In genomic region chr7:101687791-101688182, GRCh38 we compare ENCODE assay signal across 16 cellular contexts. TPM values are rescaled to one million over a fixed set of nuclear protein-coding genes. Genes with fewer than 3 reads are reported as not detected.
A peak's percentile ranks its signal among the peaks of the same experiment; 100 is the strongest.
DNase-seq lines count a peak whose midpoint lies in the region; ATAC-seq, FAIRE-seq and TF ChIP-seq lines count a peak whose summit lies in the region.
"Had no signal": no experiment of that assay in that cellular context is flagged by ENCODE, and none has a peak within 500 bp of the region (broad histone marks: within the 10 kb centered on the region; RNA-seq: fewer than 3 reads in every experiment).

No MANE protein-coding gene starts in this region.

- TF ChIP-seq RAD21 in HepG2 (CRISPR knock-in tag; IDR thresholded peaks at IDR 0.05), result no peak

- H3K27ac ChIP-seq in HepG2 (ENCODE audit: extremely low read length, insufficient read depth, low read length), result no peak overlapping the region
- H3K27ac ChIP-seq in right lobe of liver, result no peak overlapping the region
- peak overlapping the region; percentile 45 for H3K27ac ChIP-seq in OCI-LY7 (ENCODE audit: low read depth, low read length, poor library complexity, severe bottlenecking)
- H3K27ac ChIP-seq in iPS-18a (ENCODE audit: low read length), result no peak overlapping the region
- no peak overlapping the region for H3K27ac ChIP-seq in upper lobe of right lung
- H3K27ac ChIP-seq: SJSA1 had no signal

- no peak for TF ChIP-seq EP300 in HepG2 (IDR thresholded peaks at IDR 0.05; ENCODE audit: low read depth in 2 of 2, low read length in 2 of 2)
- no peak for TF ChIP-seq EP300 in HepG2 (CRISPR knock-in tag; IDR thresholded peaks at IDR 0.05; ENCODE audit: borderline replicate concordance)

- TF ChIP-seq CTCF in HepG2 (CRISPR knock-in tag; IDR thresholded peaks at IDR 0.05) (no peak), right lobe of liver (IDR thresholded peaks at IDR 0.05) (no peak), OCI-LY7 (conservative IDR thresholded peaks at IDR 0.05; ENCODE audit: low read length) (no peak), upper lobe of right lung (IDR thresholded peaks at IDR 0.05) (no peak)

- no peak overlapping the region for H2AFZ ChIP-seq in HepG2 (ENCODE audit: low read length)
- peak overlapping the region; percentile 73 for H2AFZ ChIP-seq in OCI-LY7 (ENCODE audit: low read length)

- H3K9ac ChIP-seq in HepG2 (ENCODE audit: insufficient read depth, low read depth, low read length) (no peak overlapping the region), iPS-18a (ENCODE audit: low read length) (peak overlapping the region; percentile 36)

- DNase-seq in HepG2 (ENCODE audit: low spot score), result no peak
- DNase-seq in right lobe of liver, result no peak
- no peak for DNase-seq in OCI-LY7 (ENCODE audit: low spot score)
- DNase-seq in upper lobe of right lung, result no peak
- no peak for DNase-seq in NCI-H510A (lab: John Stamatoyannopoulos, UW)
- no peak for DNase-seq in mucosa of gallbladder (ENCODE audit: low spot score)
- DNase-seq in effector CD4-positive, alpha-beta T cell, result no peak

- peak overlapping the region; percentile 82 for H3K4me2 ChIP-seq in HepG2 (ENCODE audit: low read depth, low read length)
- peak overlapping the region; percentile 61 for H3K4me2 ChIP-seq in OCI-LY7 (ENCODE audit: low read length)

- H3K4me3 ChIP-seq in HepG2 (replicated peaks in 1 of 3; ENCODE audit: insufficient read depth in 1 of 3, low read depth in 2 of 3, low read length in 3 of 3) (peak overlapping the region in 1 of 3 experiments; percentile 72; a peak in 1 of 6 replicates), right lobe of liver (no peak overlapping the region), OCI-LY7 (ENCODE audit: low read depth, low read length, poor library complexity, severe bottlenecking) (no peak overlapping the region), iPS-18a (ENCODE audit: low read length) (no peak overlapping the region), upper lobe of right lung (no peak overlapping the region)

- no peaks in the 10 kb centered on the region for H3K9me3 ChIP-seq in HepG2 (ENCODE audit: low read length)
- no peaks in the 10 kb centered on the region for H3K9me3 ChIP-seq in right lobe of liver
- no peaks in the 10 kb centered on the region for H3K9me3 ChIP-seq in OCI-LY7 (ENCODE audit: low read length)
- no peaks in the 10 kb centered on the region for H3K9me3 ChIP-seq in iPS-18a (ENCODE audit: control insufficient read depth, low read depth, low read length)
- no peaks in the 10 kb centered on the region for H3K9me3 ChIP-seq in upper lobe of right lung
- H3K9me3 ChIP-seq: SJSA1 had no signal

- H4K20me1 ChIP-seq in HepG2 (ENCODE audit: insufficient read depth, low read length) (no peaks in the 10 kb centered on the region), OCI-LY7 (ENCODE audit: insufficient read depth, low read length) (no peaks in the 10 kb centered on the region)

- H3K4me1 ChIP-seq in HepG2 (ENCODE audit: insufficient read depth, low read length), result peaks cover 35% of the 10 kb centered on the region
- H3K4me1 ChIP-seq in right lobe of liver, result peaks cover 0 to 10% (median 1%) of the 10 kb centered on the region in 4 donors
- peaks cover 12% of the 10 kb centered on the region for H3K4me1 ChIP-seq in OCI-LY7 (ENCODE audit: insufficient read depth, low read length, poor library complexity, severe bottlenecking)
- H3K4me1 ChIP-seq in iPS-18a (ENCODE audit: control insufficient read depth, low read depth, low read length), result no peaks in the 10 kb centered on the region
- H3K4me1 ChIP-seq in upper lobe of right lung, result peaks cover 9% of the 10 kb centered on the region

- no peaks in the 10 kb centered on the region for H3K79me2 ChIP-seq in HepG2 (ENCODE audit: insufficient read depth, low read length)
- H3K79me2 ChIP-seq in OCI-LY7 (ENCODE audit: insufficient read depth, low read depth, low read length), result no peaks in the 10 kb centered on the region

- peaks cover 0 to 14% of the 10 kb centered on the region in 2 experiments; a peak in 2 of 5 replicates for H3K27me3 ChIP-seq in HepG2 (ENCODE audit: control insufficient read depth in 1 of 2, insufficient read depth in 2 of 2, low read length in 2 of 2)
- no peaks in the 10 kb centered on the region for H3K27me3 ChIP-seq in right lobe of liver
- H3K27me3 ChIP-seq in iPS-18a (ENCODE audit: control insufficient read depth, insufficient read depth, low read length), result peaks cover 6% of the 10 kb centered on the region
- no peaks in the 10 kb centered on the region for H3K27me3 ChIP-seq in upper lobe of right lung
- H3K27me3 ChIP-seq: SJSA1 had no signal

- ATAC-seq in HepG2 (no peak), right lobe of liver (no peak), upper lobe of right lung (peak; percentile 3)

- TF ChIP-seq POLR2A in HepG2 (IDR thresholded peaks at IDR 0.05; ENCODE audit: insufficient read depth in 1 of 2, low read depth in 2 of 2, low read length in 2 of 2) (no peak), right lobe of liver (IDR thresholded peaks at IDR 0.05) (no peak)

- CTCF ChIA-PET in HepG2 (lab: Yijun Ruan, JAX; ENCODE audit: low intra/inter-chr PET ratio, low total read pairs) (interaction anchor here (1.3 to 1.5 kb wide), 3 partner anchors 126 to 585 kb away, joined by 3 to 9 read pairs (median 8); no protein-coding TSS in a partner anchor), OCI-LY7 (lab: Charles Lee; ENCODE audit: unreplicated experiment) (interaction anchor here (0.9 to 1.1 kb wide), 3 partner anchors 52 to 118 kb away, joined by 3 to 7 read pairs (median 3); no protein-coding TSS in a partner anchor)

- no TSS peak for BruUV-seq in HepG2 (replicated peaks; lab: Mats Ljungman, UMichigan)
- BruUV-seq in OCI-LY7 (replicated peaks; lab: Mats Ljungman, UMichigan), result no TSS peak

- no peaks in the 10 kb centered on the region for H3K9me2 ChIP-seq in OCI-LY7 (ENCODE audit: insufficient read depth, low read length)

- no peaks in the 10 kb centered on the region for H3K36me3 ChIP-seq in HepG2 (replicated peaks in 1 of 2; ENCODE audit: control insufficient read depth in 1 of 2, insufficient read depth in 2 of 2, low read length in 2 of 2)
- H3K36me3 ChIP-seq in right lobe of liver, result no peaks in the 10 kb centered on the region
- no peaks in the 10 kb centered on the region for H3K36me3 ChIP-seq in OCI-LY7 (ENCODE audit: insufficient read depth, low read length)
- no peaks in the 10 kb centered on the region for H3K36me3 ChIP-seq in iPS-18a (ENCODE audit: control insufficient read depth, low read depth, low read length)
- H3K36me3 ChIP-seq in upper lobe of right lung, result no peaks in the 10 kb centered on the region
- H3K36me3 ChIP-seq: SJSA1 had no signal

- no peak for FAIRE-seq in HepG2 (lab: Jason Lieb, UNC)
- FAIRE-seq: G401.6, islet of Langerhans had no signal

- 80% methylated on average over 1 of the region's 3 CpGs for WGBS in HepG2 (ENCODE audit: low lambda C conversion rate)
- WGBS in right lobe of liver (ENCODE audit: insufficient coverage, low coverage, low lambda C conversion rate, missing lambda C conversion rate), result no CpG with 5 or more reads among the region's 3 CpGs

- intact Hi-C loops in HepG2 (cut with micrococcal nuclease; ENCODE audit: unreplicated experiment) (loop anchor here (1.0 kb wide), 2 partner anchors 85 to 127 kb away; no protein-coding TSS in a partner anchor), right lobe of liver (cut with DNase I) (no loop called here), OCI-LY7 (cut with micrococcal nuclease; ENCODE audit: unreplicated experiment) (loop anchor here (1.0 to 5.0 kb wide), 7 partner anchors 57 to 585 kb away; no protein-coding TSS in a partner anchor), upper lobe of right lung (cut with DNase I) (loop anchor here (10.0 kb wide), 1 partner anchor 127 kb away; the partner anchor contains the start of gene CUX1)

- in situ Hi-C loops in HepG2 (cut with HindIII; ENCODE audit: extremely low pct_ligation_motif_present, low pct_unique_long_range_greater_than_20kb), result loop anchor here (5.0 to 25.0 kb wide), 3 partner anchors 125 to 575 kb away; no protein-coding TSS in a partner anchor

- POLR2A ChIA-PET in HepG2 (lab: Yijun Ruan, JAX) (no interaction called here), OCI-LY7 (lab: Charles Lee) (interaction anchor here (0.5 to 1.4 kb wide), 4 partner anchors 53 to 164 kb away, joined by 3 read pairs; no protein-coding TSS in a partner anchor)

TF ChIP-seq in HepG2, 621 proteins besides CTCF, POLR2A, EP300 and RAD21 (continues in another document):
- TF ChIP-seq ZFP37 (CRISPR knock-in tag; IDR thresholded peaks at IDR 0.05; ENCODE audit: borderline replicate concordance) (no peak), ZSCAN20 (CRISPR knock-in tag; IDR thresholded peaks at IDR 0.05; ENCODE audit: borderline replicate concordance) (no peak), DRAP1 (CRISPR knock-in tag; IDR thresholded peaks at IDR 0.05) (no peak)

RNA-seq across cellular contexts. Expression of gene MYL10, which starts 58.7 kb away (rescaled TPM):
- total RNA-seq in HepG2 (2016; rRNA removed; fragmentation: Illumina TruSeq; extraction: Trizol) (not detected in 2 replicates), right lobe of liver (not detected), OCI-LY7 (2022) (not detected in 2 replicates), upper lobe of right lung (not detected), mucosa of gallbladder (not detected)
- total RNA-seq in HepG2 (2016; cell fraction: cytosol; rRNA removed; fragmentation: Illumina TruSeq; extraction: Trizol; ENCODE audit: low read depth), result not detected in 2 replicates
- not detected in 2 replicates for total RNA-seq in HepG2 (2016; cell fraction: insoluble cytoplasmic fraction; rRNA removed; fragmentation: Illumina TruSeq; extraction: Trizol)
- total RNA-seq in HepG2 (2016; cell fraction: membrane; rRNA removed; fragmentation: Illumina TruSeq; extraction: Trizol), result not detected in 2 replicates
- total RNA-seq in HepG2 (2016; cell fraction: nucleus; rRNA removed; fragmentation: Illumina TruSeq; extraction: Trizol), result not detected in 2 replicates
- polyA plus RNA-seq in HepG2 (2011; rRNA removed), result 0.16 TPM in 1 of 2 replicates, not detected in the other
- polyA plus RNA-seq in HepG2 (2011; cell fraction: cytosol; rRNA removed), result not detected in 2 replicates
- not detected in 2 replicates for polyA plus RNA-seq in HepG2 (2011; cell fraction: nucleus; rRNA removed)
- polyA plus RNA-seq in HepG2 (2012), result not detected in 2 replicates
- not detected in 2 replicates for polyA plus RNA-seq in HepG2 (2016; cell fraction: cytosol; fragmentation: Illumina TruSeq; extraction: Trizol; ENCODE audit: low read depth)
- not detected in 2 replicates for polyA plus RNA-seq in HepG2 (2016; cell fraction: insoluble cytoplasmic fraction; fragmentation: Illumina TruSeq; extraction: Trizol; ENCODE audit: low read depth)
- polyA plus RNA-seq in HepG2 (2016; cell fraction: membrane; fragmentation: Illumina TruSeq; extraction: Trizol; ENCODE audit: low read depth), result not detected in 2 replicates
- not detected in 2 replicates for polyA plus RNA-seq in HepG2 (2016; cell fraction: nucleus; fragmentation: Illumina TruSeq; extraction: Trizol; ENCODE audit: insufficient read depth, low read depth)
- polyA minus RNA-seq in HepG2 (2011; rRNA and poly(A)+ RNA removed; ENCODE audit: low replicate concordance), result not detected in 2 replicates
- polyA minus RNA-seq in HepG2 (2011; cell fraction: cytosol; rRNA and poly(A)+ RNA removed), result not detected in 2 replicates
- not detected in 2 replicates for polyA minus RNA-seq in HepG2 (2011; cell fraction: nucleus; rRNA and poly(A)+ RNA removed)
- total RNA-seq in OCI-LY7 (2014; rRNA removed; shearing (Covaris generic)), result not detected in 2 replicates
- total RNA-seq: activated CD8-positive, alpha-beta T cell treated with anti-CD3 and anti-CD28 coated beads, Interleukin-2, amount 10 ng/mL, durations not matched to agents 7 days and 5 days; H4; HT1080; mesothelial cell of epicardium; osteocyte; SJSA1 had no signal

Comparison
In these comparisons a context has a peak if more than half of its experiments do, and no peak if none do; other contexts are left out.
1. intact Hi-C loops: an anchor here in HepG2 (1.0 kb wide), OCI-LY7 (1.0 to 5.0 kb wide) and upper lobe of right lung (10.0 kb wide); none called in right lobe of liver.